Comparison of ENCODE assay signal across 9 cellular contexts in genomic region chr3:11637901-11638668, GRCh38. TPM values are rescaled to one million over a fixed set of nuclear protein-coding genes. Genes with fewer than 3 reads are reported as not detected.
DNase-seq lines count a peak whose midpoint lies in the region; ATAC-seq and TF ChIP-seq lines count a peak whose summit lies in the region.
"Had no signal": no experiment of that assay in that cellular context is flagged by ENCODE, and none has a peak within 500 bp of the region (broad histone marks: within the 10 kb centered on the region; RNA-seq: fewer than 3 reads in every experiment).

No MANE protein-coding gene starts in this region.

- H3K36me3 Mint-ChIP-seq in CD4-positive, alpha-beta T cell (ENCODE audit: low read depth), result peaks cover 18% of the 10 kb centered on the region

- H3K9me3 Mint-ChIP-seq in CD4-positive, alpha-beta T cell, result no peaks in the 10 kb centered on the region

- POLR2A ChIA-PET in CD4-positive, alpha-beta T cell (lab: Charles Lee), result interaction anchor here (0.6 to 6.3 kb wide), 2 partner anchors 13 to 56 kb away, joined by 3 to 31 read pairs; no protein-coding TSS in a partner anchor
- POLR2A ChIA-PET in RWPE1 (lab: Yijun Ruan, JAX; ENCODE audit: low non-redundant PET), result no interaction called here

- ATAC-seq in CD4-positive, alpha-beta T cell (ENCODE audit: poor library complexity), result no peak
- ATAC-seq in GM19328 (IDR thresholded peaks at IDR 0.05; ENCODE audit: unreplicated experiment) (no peak), GM18858 (IDR thresholded peaks at IDR 0.05; ENCODE audit: unreplicated experiment) (no peak)

- CTCF ChIA-PET in CD4-positive, alpha-beta T cell (lab: Charles Lee), result interaction anchor here (1.6 kb wide), 1 partner anchor 9 kb away, joined by 4 read pairs; no protein-coding TSS in a partner anchor
- CTCF ChIA-PET in RWPE1 (lab: Yijun Ruan, JAX), result no interaction called here

- H3K27ac ChIP-seq in CD4-positive, alpha-beta T cell (ENCODE audit: low read depth, low read length), result no peak overlapping the region
- H3K27ac ChIP-seq in RWPE1, result peak overlapping the region; percentile 59
- H3K27ac ChIP-seq in esophagus (ENCODE audit: low read depth in 2 of 2, low read length in 1 of 2), result peak overlapping the region; percentile 57 to 67
- peak overlapping the region; percentile 33 for H3K27ac ChIP-seq in parathyroid adenoma

- H3K36me3 ChIP-seq in esophagus (ENCODE audit: control insufficient read depth in 2 of 2, insufficient read depth in 2 of 2, low read length in 1 of 2) (no peaks in the 10 kb centered on the region), parathyroid adenoma (ENCODE audit: control insufficient read depth, insufficient read depth, low read length) (no peaks in the 10 kb centered on the region)

- H2AFZ ChIP-seq in parathyroid adenoma, result no peak overlapping the region

- H3K4me3 Mint-ChIP-seq in CD4-positive, alpha-beta T cell, result peak overlapping the region; percentile 46

- H3K27ac Mint-ChIP-seq in CD4-positive, alpha-beta T cell, result peak overlapping the region; percentile 98

- peaks cover 61% of the 10 kb centered on the region for H3K79me2 ChIP-seq in parathyroid adenoma

- DNase-seq in CD4-positive, alpha-beta T cell, result no peak
- DNase-seq in RWPE1 (ENCODE audit: low spot score) (no peak), NCI-H2196 treated with DMSO at 0.1 percent for 48 hours (lab: John Stamatoyannopoulos, UW; ENCODE audit: unreplicated experiment) (no peak)
- no peak for DNase-seq in activated effector memory CD4-positive, alpha-beta T cell treated with anti-CD3 and anti-CD28 coated beads, Interleukin-2, amount 50 U/mL, for 16 hours
- DNase-seq: activated CD4-positive, CD25-positive, alpha-beta regulatory T cell treated with anti-CD3 and anti-CD28 coated beads, Interleukin-2, amount 50 U/mL, for 72 hours had no signal

- intact Hi-C loops in CD4-positive, alpha-beta T cell (cut with DNase I, micrococcal nuclease), result loop anchor here in 1 of 2 experiments (5.0 kb wide), 1 partner anchor 56 kb away; no protein-coding TSS in a partner anchor

- H3K9ac ChIP-seq in parathyroid adenoma, result no peak overlapping the region

- no peaks in the 10 kb centered on the region for H3K9me3 ChIP-seq in CD4-positive, alpha-beta T cell (ENCODE audit: control insufficient read depth, low read length)
- H3K9me3 ChIP-seq in esophagus (ENCODE audit: control insufficient read depth in 2 of 2, insufficient read depth in 1 of 2, low read depth in 1 of 2, low read length in 1 of 2), result no peaks in the 10 kb centered on the region
- H3K9me3 ChIP-seq in parathyroid adenoma (ENCODE audit: control insufficient read depth, low read length), result no peaks in the 10 kb centered on the region

- no peak for TF ChIP-seq CTCF in CD4-positive, alpha-beta T cell (IDR thresholded peaks at IDR 0.05)
- TF ChIP-seq CTCF in RWPE1 (conservative IDR thresholded peaks at IDR 0.05; ENCODE audit: low read depth) (no peak), parathyroid adenoma (IDR thresholded peaks at IDR 0.05) (no peak)

- H3K4me1 ChIP-seq in esophagus (ENCODE audit: control insufficient read depth in 2 of 2, insufficient read depth in 2 of 2, low read length in 1 of 2) (peaks cover 5% of the 10 kb centered on the region in 2 donors), parathyroid adenoma (peaks cover 24% of the 10 kb centered on the region)

- H3K4me2 ChIP-seq in parathyroid adenoma (ENCODE audit: low read length), result peak overlapping the region; percentile 0

- H3K4me1 Mint-ChIP-seq in CD4-positive, alpha-beta T cell (ENCODE audit: low read depth), result peaks cover 85% of the 10 kb centered on the region

- no peaks in the 10 kb centered on the region for H3K27me3 Mint-ChIP-seq in CD4-positive, alpha-beta T cell

- WGBS in esophagus, 2 donors, result 35 to 43% methylated on average over 13 of the region's 13 CpGs

- H3K4me3 ChIP-seq in esophagus (ENCODE audit: low read depth in 1 of 2, low read length in 2 of 2) (no peak overlapping the region), parathyroid adenoma (ENCODE audit: low read depth, low read length) (no peak overlapping the region)

- no peaks in the 10 kb centered on the region for H3K27me3 ChIP-seq in CD4-positive, alpha-beta T cell (ENCODE audit: control insufficient read depth, insufficient read depth, low read length)
- H3K27me3 ChIP-seq in esophagus (ENCODE audit: control insufficient read depth in 1 of 2, insufficient read depth in 2 of 2, low read length in 2 of 2) (no peaks in the 10 kb centered on the region), parathyroid adenoma (ENCODE audit: control insufficient read depth, insufficient read depth, low read length) (no peaks in the 10 kb centered on the region)

RNA-seq across cellular contexts. Expression of gene VGLL4, which starts 5.6 kb away (rescaled TPM):
- 10 to 100 TPM; 10.5 to 11.3 TPM for total RNA-seq in CD4-positive, alpha-beta T cell
- 10 to 100 TPM; 23.1 to 26.3 TPM for polyA plus RNA-seq in esophagus
